16 cellular contexts compared by ENCODE assay signal in genomic region chr14:103634156-103634555, GRCh38. TPM values are rescaled to one million over a fixed set of nuclear protein-coding genes. Genes with fewer than 3 reads are reported as not detected.
DNase-seq lines count a peak whose midpoint lies in the region; ATAC-seq and TF ChIP-seq lines count a peak whose summit lies in the region.
"Had no signal": no experiment of that assay in that cellular context is flagged by ENCODE, and none has a peak within 500 bp of the region (broad histone marks: within the 10 kb centered on the region; RNA-seq: fewer than 3 reads in every experiment).

No MANE protein-coding gene starts in this region.

- peak overlapping the region; percentile 66 for H3K4me3 Mint-ChIP-seq in activated T-helper 1 cell treated with anti-CD3 and anti-CD28 coated beads, Interleukin-12 subunit alpha, Interleukin-12 subunit beta, Interleukin-2, Interleukin-4 antibody, amounts not matched to agents 30 ng/mL and 10 ng/mL and 1 ng/mL, durations not matched to agents 14 hours and 24 hours and 36 hours
- no peak overlapping the region for H3K4me3 Mint-ChIP-seq in mesothelial cell of epicardium

- intact Hi-C loops in left ventricle myocardium inferior (cut with micrococcal nuclease), result no loop called here
- intact Hi-C loops in right cardiac atrium (cut with DNase I), result no loop called here
- intact Hi-C loops in activated T-helper 1 cell treated with anti-CD3 and anti-CD28 coated beads, Interleukin-12 subunit alpha, Interleukin-12 subunit beta, Interleukin-2, Interleukin-4 antibody, amounts not matched to agents 30 ng/mL and 10 ng/mL and 1 ng/mL, durations not matched to agents 14 hours and 24 hours and 36 hours (cut with micrococcal nuclease), result no loop called here
- intact Hi-C loops in vagina (cut with DNase I), result no loop called here

- TF ChIP-seq POLR2A in vagina (IDR thresholded peaks at IDR 0.05), result no peak

- H3K27me3 ChIP-seq in left ventricle myocardium inferior (ENCODE audit: low read depth), result no peaks in the 10 kb centered on the region
- H3K27me3 ChIP-seq in right cardiac atrium (ENCODE audit: control insufficient read depth, insufficient read depth), result no peaks in the 10 kb centered on the region
- H3K27me3 ChIP-seq in vagina, result no peaks in the 10 kb centered on the region
- no peaks in the 10 kb centered on the region for H3K27me3 ChIP-seq in brain microvascular endothelial cell (replicated peaks)
- H3K27me3 ChIP-seq: transverse colon had no signal

- TF ChIP-seq CTCF in left ventricle myocardium inferior (IDR thresholded peaks at IDR 0.05; ENCODE audit: borderline replicate concordance) (no peak), mesothelial cell of epicardium (IDR thresholded peaks at IDR 0.05; ENCODE audit: unreplicated experiment) (no peak), vagina (IDR thresholded peaks at IDR 0.05) (no peak), brain microvascular endothelial cell (IDR thresholded peaks at IDR 0.05; ENCODE audit: low read depth, low read length, missing control alignments) (no peak)

- no peak overlapping the region for H3K4me3 ChIP-seq in left ventricle myocardium inferior
- no peak overlapping the region for H3K4me3 ChIP-seq in right cardiac atrium (ENCODE audit: low read length)
- no peak overlapping the region for H3K4me3 ChIP-seq in vagina
- no peak overlapping the region for H3K4me3 ChIP-seq in brain microvascular endothelial cell (ENCODE audit: low read depth, low read length)
- H3K4me3 ChIP-seq: transverse colon had no signal

- H3K9me3 ChIP-seq in left ventricle myocardium inferior (replicated peaks) (no peaks in the 10 kb centered on the region), right cardiac atrium (ENCODE audit: control insufficient read depth, low read length) (no peaks in the 10 kb centered on the region), vagina (no peaks in the 10 kb centered on the region)
- H3K9me3 ChIP-seq: transverse colon had no signal

- WGBS in right cardiac atrium, result 69% methylated on average over 4 of the region's 4 CpGs

- H3K27me3 Mint-ChIP-seq in activated T-helper 1 cell treated with anti-CD3 and anti-CD28 coated beads, Interleukin-12 subunit alpha, Interleukin-12 subunit beta, Interleukin-2, Interleukin-4 antibody, amounts not matched to agents 30 ng/mL and 10 ng/mL and 1 ng/mL, durations not matched to agents 14 hours and 24 hours and 36 hours (ENCODE audit: insufficient read depth), result no peaks in the 10 kb centered on the region
- no peaks in the 10 kb centered on the region for H3K27me3 Mint-ChIP-seq in mesothelial cell of epicardium (ENCODE audit: low read depth)

- H3K27ac ChIP-seq in left ventricle myocardium inferior (replicated peaks), result peak overlapping the region; percentile 18
- no peak overlapping the region for H3K27ac ChIP-seq in right cardiac atrium (ENCODE audit: low read length)
- peak overlapping the region; percentile 23 for H3K27ac ChIP-seq in vagina
- H3K27ac ChIP-seq in brain microvascular endothelial cell, result no peak overlapping the region

- no peak overlapping the region for H3K27ac Mint-ChIP-seq in activated T-helper 1 cell treated with anti-CD3 and anti-CD28 coated beads, Interleukin-12 subunit alpha, Interleukin-12 subunit beta, Interleukin-2, Interleukin-4 antibody, amounts not matched to agents 30 ng/mL and 10 ng/mL and 1 ng/mL, durations not matched to agents 14 hours and 24 hours and 36 hours
- peak overlapping the region; percentile 5 for H3K27ac Mint-ChIP-seq in mesothelial cell of epicardium

- no peak for ATAC-seq in right cardiac atrium
- ATAC-seq in GM21526 (IDR thresholded peaks at IDR 0.05; ENCODE audit: low FRiP score, unreplicated experiment), result no peak
- ATAC-seq in HG02798 (IDR thresholded peaks at IDR 0.05; ENCODE audit: poor library complexity, unreplicated experiment), result no peak
- ATAC-seq: left cardiac atrium had no signal

- H3K4me1 Mint-ChIP-seq in activated T-helper 1 cell treated with anti-CD3 and anti-CD28 coated beads, Interleukin-12 subunit alpha, Interleukin-12 subunit beta, Interleukin-2, Interleukin-4 antibody, amounts not matched to agents 30 ng/mL and 10 ng/mL and 1 ng/mL, durations not matched to agents 14 hours and 24 hours and 36 hours (ENCODE audit: low read depth), result peaks cover 40% of the 10 kb centered on the region
- peaks cover 18% of the 10 kb centered on the region for H3K4me1 Mint-ChIP-seq in mesothelial cell of epicardium

- H3K9me3 Mint-ChIP-seq in activated T-helper 1 cell treated with anti-CD3 and anti-CD28 coated beads, Interleukin-12 subunit alpha, Interleukin-12 subunit beta, Interleukin-2, Interleukin-4 antibody, amounts not matched to agents 30 ng/mL and 10 ng/mL and 1 ng/mL, durations not matched to agents 14 hours and 24 hours and 36 hours, result no peaks in the 10 kb centered on the region
- H3K9me3 Mint-ChIP-seq in mesothelial cell of epicardium, result no peaks in the 10 kb centered on the region

- H3K36me3 Mint-ChIP-seq in activated T-helper 1 cell treated with anti-CD3 and anti-CD28 coated beads, Interleukin-12 subunit alpha, Interleukin-12 subunit beta, Interleukin-2, Interleukin-4 antibody, amounts not matched to agents 30 ng/mL and 10 ng/mL and 1 ng/mL, durations not matched to agents 14 hours and 24 hours and 36 hours (ENCODE audit: low read depth), result peaks cover 20% of the 10 kb centered on the region
- H3K36me3 Mint-ChIP-seq in mesothelial cell of epicardium, result peaks cover 10% of the 10 kb centered on the region

- peaks cover 100% of the 10 kb centered on the region for H3K4me1 ChIP-seq in left ventricle myocardium inferior
- peaks cover 13% of the 10 kb centered on the region for H3K4me1 ChIP-seq in right cardiac atrium (ENCODE audit: control insufficient read depth, insufficient read depth, low read length)
- H3K4me1 ChIP-seq in vagina, result peaks cover 87% of the 10 kb centered on the region

- no peak for DNase-seq in left ventricle myocardium inferior
- DNase-seq in right cardiac atrium, result no peak
- no peak for DNase-seq in activated T-helper 1 cell treated with anti-CD3 and anti-CD28 coated beads, Interleukin-12 subunit alpha, Interleukin-12 subunit beta, Interleukin-2, Interleukin-4 antibody, amounts not matched to agents 30 ng/mL and 10 ng/mL and 1 ng/mL, durations not matched to agents 14 hours and 24 hours and 36 hours (ENCODE audit: low spot score)
- no peak for DNase-seq in mesothelial cell of epicardium (ENCODE audit: low spot score in 2 of 2, unreplicated experiment in 2 of 2)
- no peak for DNase-seq in vagina (ENCODE audit: extremely low spot score in 2 of 2)
- no peak for DNase-seq in brain microvascular endothelial cell
- DNase-seq: activated CD4-positive, alpha-beta T cell treated with anti-CD3 and anti-CD28 coated beads for 4 hours; anterior cingulate cortex; dermis blood vessel endothelial cell; hypothalamus; left cardiac atrium; NCI-H2081 treated with DMSO at 0.1 percent for 48 hours; NCI-H82; transverse colon had no signal

- in situ Hi-C loops in brain microvascular endothelial cell (cut with HindIII; ENCODE audit: low pct_ligation_motif_present, low sequenced_read_pairs), result no loop called here

- H3K36me3 ChIP-seq in left ventricle myocardium inferior (peaks cover 4% of the 10 kb centered on the region), vagina (no peaks in the 10 kb centered on the region), brain microvascular endothelial cell (replicated peaks) (peaks cover 15% of the 10 kb centered on the region)
- H3K36me3 ChIP-seq: transverse colon had no signal

RNA-seq across cellular contexts. Expression of gene KLC1, which starts 5.1 kb away (rescaled TPM):
- total RNA-seq in left ventricle myocardium inferior (137 TPM), right cardiac atrium (100 to 1,000 TPM; 110 to 137 (median 129) TPM), mesothelial cell of epicardium (156 to 163 TPM (median 157 TPM) in 3 replicates), vagina (322 TPM)
- 112 TPM for polyA plus RNA-seq in right cardiac atrium
- total RNA-seq in activated T-helper 1 cell treated with anti-CD3 and anti-CD28 coated beads, Interleukin-12 subunit alpha, Interleukin-12 subunit beta, Interleukin-2, Interleukin-4 antibody, amounts not matched to agents 30 ng/mL and 10 ng/mL and 1 ng/mL, durations not matched to agents 14 hours and 24 hours and 36 hours, result 148 and 150 TPM in 2 replicates

Comparison
In these comparisons a context has a peak if more than half of its experiments do, and no peak if none do; other contexts are left out.
1. H3K27ac ChIP-seq: peak in left ventricle myocardium inferior (single experiment) and vagina (single experiment); none in right cardiac atrium (single experiment) and brain microvascular endothelial cell (single experiment).